25 cellular contexts compared by ENCODE assay signal in genomic region chr2:45404807-45405297, GRCh38.
DNase-seq lines count a peak whose midpoint lies in the region; TF ChIP-seq lines count a peak whose summit lies in the region.
"Had no signal": no experiment of that assay in that cellular context is flagged by ENCODE, and none has a peak within 500 bp of the region (broad histone marks: within the 10 kb centered on the region; RNA-seq: fewer than 3 reads in every experiment).

No MANE protein-coding gene starts in this region.

- peak overlapping the region; percentile 39 for H3K27ac ChIP-seq in left ventricle myocardium inferior (replicated peaks)
- H3K27ac ChIP-seq: dorsolateral prefrontal cortex, gastrocnemius medialis, sigmoid colon, upper lobe of right lung had no signal

- CTCF ChIA-PET in activated CD4-positive, alpha-beta memory T cell treated with anti-CD3 and anti-CD28 coated beads, Interleukin-2, amount 10 ng/mL, durations not matched to agents 7 days and 5 days (lab: Charles Lee) = no interaction called here

- no peaks in the 10 kb centered on the region for H3K27me3 Mint-ChIP-seq in activated CD4-positive, alpha-beta memory T cell treated with anti-CD3 and anti-CD28 coated beads, Interleukin-2, amount 10 ng/mL, durations not matched to agents 7 days and 5 days
- H3K27me3 Mint-ChIP-seq: CD4-positive, alpha-beta memory T cell; naive B cell had no signal

- H3K4me1 Mint-ChIP-seq in activated CD4-positive, alpha-beta memory T cell treated with anti-CD3 and anti-CD28 coated beads, Interleukin-2, amount 10 ng/mL, durations not matched to agents 7 days and 5 days = no peaks in the 10 kb centered on the region
- H3K4me1 Mint-ChIP-seq: CD4-positive, alpha-beta memory T cell; naive B cell had no signal

- DNase-seq in Caki2 (ENCODE audit: low read depth) (peak; percentile 49), astrocyte of the hippocampus (ENCODE audit: low read depth, low spot score) (peak; percentile 50), left ventricle myocardium inferior (no peak), renal cortical epithelial cell (ENCODE audit: low read depth) (peak; percentile 86), 8988T (no peak), Kasumi-1 (lab: John Stamatoyannopoulos, UW) (no peak), NCI-H2029 treated with DMSO at 0.1 percent for 48 hours (lab: John Stamatoyannopoulos, UW) (no peak)
- DNase-seq in activated CD4-positive, alpha-beta memory T cell treated with anti-CD3 and anti-CD28 coated beads, Interleukin-2, amount 10 ng/mL, durations not matched to agents 7 days and 5 days = no peak
- DNase-seq: activated CD4-positive, alpha-beta T cell treated with anti-CD3 and anti-CD28 coated beads for 4 hours; activated naive CD4-positive, alpha-beta T cell treated with anti-CD3 and anti-CD28 coated beads, Interleukin-2, amount 50 U/mL, for 16 hours; anterior cingulate cortex; CD4-positive, alpha-beta memory T cell; DMS53; dorsolateral prefrontal cortex; gastrocnemius medialis; KG1; kidney; naive B cell; NCI-H187; NCI-H2227 treated with DMSO at 0.1 percent for 48 hours; NCI-H748 treated with DMSO at 0.1 percent for 48 hours; occipital lobe; SIG-M5; sigmoid colon; upper lobe of right lung had no signal

- in situ Hi-C loops in Caki2 (cut with HindIII; ENCODE audit: low pct_unique_long_range_greater_than_20kb, low sequenced_read_pairs) = no loop called here

- TF ChIP-seq CTCF in left ventricle myocardium inferior (IDR thresholded peaks at IDR 0.05; ENCODE audit: borderline replicate concordance) = no peak

- H3K36me3 Mint-ChIP-seq in activated CD4-positive, alpha-beta memory T cell treated with anti-CD3 and anti-CD28 coated beads, Interleukin-2, amount 10 ng/mL, durations not matched to agents 7 days and 5 days (ENCODE audit: low read depth) = peaks cover 3% of the 10 kb centered on the region

- H3K27ac Mint-ChIP-seq in activated CD4-positive, alpha-beta memory T cell treated with anti-CD3 and anti-CD28 coated beads, Interleukin-2, amount 10 ng/mL, durations not matched to agents 7 days and 5 days = no peak overlapping the region
- H3K27ac Mint-ChIP-seq: CD4-positive, alpha-beta memory T cell; naive B cell had no signal

- no peaks in the 10 kb centered on the region for H3K27me3 ChIP-seq in left ventricle myocardium inferior (ENCODE audit: low read depth)
- H3K27me3 ChIP-seq: dorsolateral prefrontal cortex, gastrocnemius medialis, sigmoid colon, upper lobe of right lung had no signal

- no peaks in the 10 kb centered on the region for H3K4me1 ChIP-seq in left ventricle myocardium inferior
- H3K4me1 ChIP-seq: gastrocnemius medialis, sigmoid colon, upper lobe of right lung had no signal

- no peaks in the 10 kb centered on the region for H3K9me3 Mint-ChIP-seq in activated CD4-positive, alpha-beta memory T cell treated with anti-CD3 and anti-CD28 coated beads, Interleukin-2, amount 10 ng/mL, durations not matched to agents 7 days and 5 days
- H3K9me3 Mint-ChIP-seq: CD4-positive, alpha-beta memory T cell; naive B cell had no signal

- H3K4me3 Mint-ChIP-seq in activated CD4-positive, alpha-beta memory T cell treated with anti-CD3 and anti-CD28 coated beads, Interleukin-2, amount 10 ng/mL, durations not matched to agents 7 days and 5 days = no peak overlapping the region
- H3K4me3 Mint-ChIP-seq: CD4-positive, alpha-beta memory T cell; naive B cell had no signal

- no peaks in the 10 kb centered on the region for H3K36me3 ChIP-seq in left ventricle myocardium inferior
- H3K36me3 ChIP-seq: gastrocnemius medialis, sigmoid colon, upper lobe of right lung had no signal

- POLR2A ChIA-PET in activated CD4-positive, alpha-beta memory T cell treated with anti-CD3 and anti-CD28 coated beads, Interleukin-2, amount 10 ng/mL, durations not matched to agents 7 days and 5 days (lab: Charles Lee) = no interaction called here

- H3K4me3 ChIP-seq in left ventricle myocardium inferior = no peak overlapping the region
- H3K4me3 ChIP-seq: dorsolateral prefrontal cortex, gastrocnemius medialis, sigmoid colon, upper lobe of right lung had no signal

- intact Hi-C loops in left ventricle myocardium inferior (cut with micrococcal nuclease) = no loop called here

- H3K9me3 ChIP-seq in left ventricle myocardium inferior (replicated peaks) = no peaks in the 10 kb centered on the region
- H3K9me3 ChIP-seq: gastrocnemius medialis, sigmoid colon, upper lobe of right lung had no signal

Comparison
In these comparisons a context has a peak if more than half of its experiments do, and no peak if none do; other contexts are left out.
1. DNase-seq: peak in Caki2 (single experiment), astrocyte of the hippocampus (single experiment) and renal cortical epithelial cell (single experiment); none in left ventricle myocardium inferior (single experiment), 8988T (single experiment), Kasumi-1 (0 of 2), activated CD4-positive, alpha-beta memory T cell treated with anti-CD3 and anti-CD28 coated beads, Interleukin-2, amount 10 ng/mL, durations not matched to agents 7 days and 5 days (single experiment) and NCI-H2029 treated with DMSO at 0.1 percent for 48 hours (single experiment).